ENCODE assay signal across 10 cellular contexts in the genomic region with DNA sequence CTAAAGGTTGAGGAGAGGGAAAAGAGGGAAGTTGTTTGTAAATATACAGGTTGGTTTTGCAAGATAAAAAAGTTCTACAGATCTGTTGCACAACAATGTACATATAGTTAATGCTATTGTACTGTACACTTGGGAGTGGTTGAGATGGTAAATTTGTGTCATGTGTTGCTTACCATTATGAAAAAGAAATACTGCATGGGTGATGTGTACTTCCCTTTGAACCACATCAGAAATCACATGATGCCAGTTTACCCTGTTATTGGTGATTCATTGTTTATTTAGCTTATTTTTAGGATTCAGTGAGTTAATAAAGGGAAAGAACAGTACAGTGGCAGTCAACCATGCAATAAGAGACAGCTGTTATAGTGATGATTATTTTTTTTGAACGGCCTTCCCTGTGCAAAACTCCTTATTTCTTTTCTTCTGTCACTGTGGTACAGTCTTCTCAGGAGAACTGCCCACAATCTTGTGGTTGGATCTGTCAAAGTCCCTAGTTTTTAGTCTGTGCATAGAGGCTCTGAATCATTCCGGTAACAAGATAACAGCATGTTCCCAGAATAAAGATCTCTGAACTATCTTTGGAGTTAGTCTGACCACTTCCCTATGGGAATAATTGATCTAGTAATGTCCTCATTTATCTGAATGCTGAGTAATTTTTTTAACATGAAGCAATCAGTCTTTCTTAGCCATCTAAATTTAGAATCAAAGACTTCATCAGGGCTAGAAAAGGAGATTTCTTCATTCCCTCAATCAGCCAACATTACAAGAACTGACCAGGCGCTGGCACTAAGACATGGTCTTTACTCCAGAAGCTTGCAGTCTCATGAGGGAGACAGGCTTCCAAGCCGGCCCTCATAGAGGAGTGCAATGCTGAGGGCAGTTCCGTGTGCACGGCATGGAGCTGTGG.
DNase-seq lines count a peak whose midpoint lies in the region; FAIRE-seq and TF ChIP-seq lines count a peak whose summit lies in the region.
"Had no signal": no experiment of that assay in that cellular context is flagged by ENCODE, and none has a peak within 500 bp of the region (broad histone marks: within the 10 kb centered on the region; RNA-seq: fewer than 3 reads in every experiment).

No MANE protein-coding gene starts in this region.

- H3K4me3 ChIP-seq in SJCRH30 (no peak overlapping the region), sigmoid colon (no peak overlapping the region)
- H3K4me3 ChIP-seq: uterus had no signal

- H3K9me3 ChIP-seq in SJCRH30 (replicated peaks), result no peaks in the 10 kb centered on the region
- no peaks in the 10 kb centered on the region for H3K9me3 ChIP-seq in sigmoid colon
- H3K9me3 ChIP-seq: uterus had no signal

- H3K27me3 ChIP-seq in SJCRH30 (no peaks in the 10 kb centered on the region), sigmoid colon (no peaks in the 10 kb centered on the region)
- H3K27me3 ChIP-seq: uterus had no signal

- no peak overlapping the region for H3K4me3 Mint-ChIP-seq in activated CD4-positive, alpha-beta memory T cell treated with anti-CD3 and anti-CD28 coated beads for 36 hours
- H3K4me3 Mint-ChIP-seq: naive B cell had no signal

- H3K36me3 Mint-ChIP-seq in activated CD4-positive, alpha-beta memory T cell treated with anti-CD3 and anti-CD28 coated beads for 36 hours, result no peaks in the 10 kb centered on the region
- H3K36me3 Mint-ChIP-seq: naive B cell had no signal

- H3K9me3 Mint-ChIP-seq in activated CD4-positive, alpha-beta memory T cell treated with anti-CD3 and anti-CD28 coated beads for 36 hours, result no peaks in the 10 kb centered on the region

- no peak overlapping the region for H3K27ac Mint-ChIP-seq in activated CD4-positive, alpha-beta memory T cell treated with anti-CD3 and anti-CD28 coated beads for 36 hours
- H3K27ac Mint-ChIP-seq: naive B cell had no signal

- intact Hi-C loops in sigmoid colon (cut with DNase I), result no loop called here
- intact Hi-C loops in activated CD4-positive, alpha-beta memory T cell treated with anti-CD3 and anti-CD28 coated beads for 36 hours (cut with micrococcal nuclease), result no loop called here

- H3K27ac ChIP-seq in SJCRH30 (peak overlapping the region; percentile 68), sigmoid colon (peak overlapping the region in 1 of 4 donors; percentile 28)

- CTCF ChIA-PET in activated CD4-positive, alpha-beta memory T cell treated with anti-CD3 and anti-CD28 coated beads for 36 hours (lab: Charles Lee), result no interaction called here

- H3K27me3 Mint-ChIP-seq in activated CD4-positive, alpha-beta memory T cell treated with anti-CD3 and anti-CD28 coated beads for 36 hours, result no peaks in the 10 kb centered on the region
- H3K27me3 Mint-ChIP-seq: naive B cell had no signal

- peak; percentile 11 for FAIRE-seq in GM19239 (lab: Jason Lieb, UNC)

- TF ChIP-seq CTCF in sigmoid colon (IDR thresholded peaks at IDR 0.05), result no peak

- no peak for TF ChIP-seq POLR2A in sigmoid colon (IDR thresholded peaks at IDR 0.05)

- in situ Hi-C loops in G401 (cut with HindIII; ENCODE audit: low sequenced_read_pairs), result no loop called here

- TF ChIP-seq EP300 in sigmoid colon (IDR thresholded peaks at IDR 0.05), result no peak

- H3K4me1 ChIP-seq in SJCRH30 (peaks cover 35% of the 10 kb centered on the region), sigmoid colon (peaks cover 0 to 11% (median 11%) of the 10 kb centered on the region in 4 donors)
- H3K4me1 ChIP-seq: uterus had no signal

- POLR2A ChIA-PET in activated CD4-positive, alpha-beta memory T cell treated with anti-CD3 and anti-CD28 coated beads for 36 hours (lab: Charles Lee), result interaction anchor here (0.6 kb wide), 1 partner anchor 21 kb away, joined by 3 read pairs; no protein-coding TSS in a partner anchor

- WGBS in sigmoid colon, 2 donors, result 82 to 90% methylated on average over 6 of the region's 6 CpGs

- DNase-seq in GM19239 (ENCODE audit: insufficient read length, low spot score) (no peak), SJCRH30 (peak; percentile 37 to 68), fibroblast of peridontal ligament (ENCODE audit: extremely low read depth) (peak; percentile 96), sigmoid colon (peak; percentile 73), G401 (ENCODE audit: low spot score) (no peak), COLO668 (lab: John Stamatoyannopoulos, UW; ENCODE audit: unreplicated experiment) (no peak)
- DNase-seq in stimulated activated CD4-positive, alpha-beta T cell treated with anti-CD3 and anti-CD28 coated beads, Interleukin-1b, Interleukin-23, amount 100 ng/mL, for 48 hours, result no peak
- no peak for DNase-seq in activated CD4-positive, alpha-beta memory T cell treated with anti-CD3 and anti-CD28 coated beads for 36 hours
- DNase-seq: naive B cell, uterus had no signal

- no peaks in the 10 kb centered on the region for H3K4me1 Mint-ChIP-seq in activated CD4-positive, alpha-beta memory T cell treated with anti-CD3 and anti-CD28 coated beads for 36 hours (ENCODE audit: low read depth)

- H3K36me3 ChIP-seq in SJCRH30, result no peaks in the 10 kb centered on the region
- H3K36me3 ChIP-seq in sigmoid colon, result no peaks in the 10 kb centered on the region
- H3K36me3 ChIP-seq: uterus had no signal

Comparison
In these comparisons a context has a peak if more than half of its experiments do, and no peak if none do; other contexts are left out.
1. DNase-seq: peak in SJCRH30 (2 of 2), fibroblast of peridontal ligament (single experiment) and sigmoid colon (single experiment); none in GM19239 (single experiment), G401 (single experiment), stimulated activated CD4-positive, alpha-beta T cell treated with anti-CD3 and anti-CD28 coated beads, Interleukin-1b, Interleukin-23, amount 100 ng/mL, for 48 hours (single experiment), activated CD4-positive, alpha-beta memory T cell treated with anti-CD3 and anti-CD28 coated beads for 36 hours (single experiment) and COLO668 (single experiment).